In genomic region chr12:34022079-34022830, GRCh38 we compare ENCODE assay signal across 8 cellular contexts. TPM values are rescaled to one million over a fixed set of nuclear protein-coding genes. Genes with fewer than 3 reads are reported as not detected.
DNase-seq lines count a peak whose midpoint lies in the region; ATAC-seq and TF ChIP-seq lines count a peak whose summit lies in the region.

Gene ALG10, plus strand, starts transcription at chr12:34022496. Its CDS starts 104 bp downstream, at chr12:34022600.

- H3K27ac ChIP-seq in mesendoderm (ENCODE audit: low read depth, low read length), result peak within 1 kb of the TSS; percentile 76

- H3K36me3 ChIP-seq in NT2/D1 (ENCODE audit: insufficient read depth, insufficient read length, low read length) (peaks cover 15% of the 10 kb centered on the region), endocrine pancreas (ENCODE audit: control insufficient read depth, insufficient read depth, low read length) (no peaks in the 10 kb centered on the region), mesendoderm (ENCODE audit: control insufficient read depth, insufficient read depth, low read length) (no peaks in the 10 kb centered on the region)

- H3K9me3 Mint-ChIP-seq in Calu3 (ENCODE audit: low read depth, unreplicated experiment), result no peaks in the 10 kb centered on the region
- no peaks in the 10 kb centered on the region for H3K9me3 Mint-ChIP-seq in activated CD8-positive, alpha-beta memory T cell treated with anti-CD3 and anti-CD28 coated beads, Interleukin-2, amount 10 ng/mL, durations not matched to agents 7 days and 5 days (ENCODE audit: low read depth)

- CTCF ChIA-PET in Calu3 (lab: Charles Lee), result interaction anchor here (0.6 to 1.9 kb wide), 5 partner anchors 240 to 1267 kb away, joined by 3 to 17 read pairs (median 5); partner anchors contain the start of gene YARS2
- CTCF ChIA-PET in activated CD8-positive, alpha-beta memory T cell treated with anti-CD3 and anti-CD28 coated beads, Interleukin-2, amount 10 ng/mL, durations not matched to agents 7 days and 5 days (lab: Charles Lee), result interaction anchor here (0.7 to 5.4 kb wide), 3 partner anchors 13 to 1270 kb away, joined by 3 to 62 read pairs (median 5); partner anchors contain the start of gene YARS2

- TSS peak; percentile 40 for BruUV-seq in Calu3 (replicated peaks; lab: Mats Ljungman, UMichigan)

- no CpG with 5 or more reads among the region's 44 CpGs for WGBS in mesendoderm (ENCODE audit: extremely low coverage, insufficient coverage, low lambda C conversion rate)

- H3K36me3 Mint-ChIP-seq in Calu3 (ENCODE audit: insufficient read depth, unreplicated experiment), result peaks cover 16% of the 10 kb centered on the region
- peaks cover 4% of the 10 kb centered on the region for H3K36me3 Mint-ChIP-seq in activated CD8-positive, alpha-beta memory T cell treated with anti-CD3 and anti-CD28 coated beads, Interleukin-2, amount 10 ng/mL, durations not matched to agents 7 days and 5 days

- peak within 1 kb of the TSS; percentile 88 for H3K4me3 Mint-ChIP-seq in Calu3 (ENCODE audit: low read depth, unreplicated experiment)
- peak within 1 kb of the TSS; percentile 97 for H3K4me3 Mint-ChIP-seq in activated CD8-positive, alpha-beta memory T cell treated with anti-CD3 and anti-CD28 coated beads, Interleukin-2, amount 10 ng/mL, durations not matched to agents 7 days and 5 days

- peak within 1 kb of the TSS; percentile 96 for H3K56ac ChIP-seq in mesendoderm (ENCODE audit: low read length)

- H3K27ac Mint-ChIP-seq in Calu3 (ENCODE audit: unreplicated experiment), result peak within 1 kb of the TSS; percentile 90
- H3K27ac Mint-ChIP-seq in activated CD8-positive, alpha-beta memory T cell treated with anti-CD3 and anti-CD28 coated beads, Interleukin-2, amount 10 ng/mL, durations not matched to agents 7 days and 5 days, result peak within 1 kb of the TSS; percentile 98

- ATAC-seq in GM21381 (IDR thresholded peaks at IDR 0.05; ENCODE audit: unreplicated experiment), result peak; percentile 100
- peak; percentile 99 for ATAC-seq in activated CD8-positive, alpha-beta memory T cell treated with anti-CD3 and anti-CD28 coated beads, Interleukin-2, amount 10 ng/mL, durations not matched to agents 7 days and 5 days

- no peak within 1 kb of the TSS for H2BK120ac ChIP-seq in mesendoderm (ENCODE audit: low read depth, low read length)

- H3K4me2 ChIP-seq in mesendoderm (ENCODE audit: low read length), result peak within 1 kb of the TSS; percentile 48

- no peaks in the 10 kb centered on the region for H3K79me1 ChIP-seq in mesendoderm (ENCODE audit: low read length)

- TF ChIP-seq CTCF in Calu3 (IDR thresholded peaks at IDR 0.05; ENCODE audit: unreplicated experiment), result peak; percentile 42

- no peak within 1 kb of the TSS for H2BK5ac ChIP-seq in mesendoderm (ENCODE audit: low read length)

- H3K79me2 ChIP-seq in mesendoderm (ENCODE audit: control insufficient read depth, insufficient read depth, low read length), result no peaks in the 10 kb centered on the region

- H3K27me3 Mint-ChIP-seq in Calu3 (ENCODE audit: unreplicated experiment), result no peaks in the 10 kb centered on the region
- no peaks in the 10 kb centered on the region for H3K27me3 Mint-ChIP-seq in activated CD8-positive, alpha-beta memory T cell treated with anti-CD3 and anti-CD28 coated beads, Interleukin-2, amount 10 ng/mL, durations not matched to agents 7 days and 5 days

- H3K4ac ChIP-seq in mesendoderm (ENCODE audit: low read depth, low read length), result peak within 1 kb of the TSS; percentile 68

- H3K27me3 ChIP-seq in NT2/D1 (ENCODE audit: insufficient read depth, insufficient read length) (no peaks in the 10 kb centered on the region), endocrine pancreas (ENCODE audit: control insufficient read depth, insufficient read depth, low read length) (peaks cover 2% of the 10 kb centered on the region), mesendoderm (ENCODE audit: insufficient read depth, low read length, poor library complexity) (no peaks in the 10 kb centered on the region)

- H3K9ac ChIP-seq in NT2/D1 (ENCODE audit: insufficient read length, low read depth) (peak within 1 kb of the TSS; percentile 97), endocrine pancreas (ENCODE audit: control insufficient read depth, insufficient read depth, low read length) (peak within 1 kb of the TSS; percentile 72), mesendoderm (ENCODE audit: low read length) (peak within 1 kb of the TSS; percentile 85)

- H3K4me3 ChIP-seq in NT2/D1 (ENCODE audit: insufficient read length, low read depth) (peak within 1 kb of the TSS; percentile 95), endocrine pancreas (ENCODE audit: control insufficient read depth, insufficient read depth, low read length) (peak within 1 kb of the TSS; percentile 82), mesendoderm (ENCODE audit: low read length) (peak within 1 kb of the TSS; percentile 82)

- H2BK15ac ChIP-seq in mesendoderm (replicated peaks; ENCODE audit: low read depth), result no peak within 1 kb of the TSS

- H2AK5ac ChIP-seq in mesendoderm (ENCODE audit: low read length), result no peak within 1 kb of the TSS

- no peak within 1 kb of the TSS for H3K23ac ChIP-seq in mesendoderm (ENCODE audit: low read length)

- peak within 1 kb of the TSS; percentile 90 for H3K18ac ChIP-seq in mesendoderm (ENCODE audit: low read length)

- intact Hi-C loops in Calu3 (cut with micrococcal nuclease; ENCODE audit: unreplicated experiment), result loop anchor here (5.0 to 10.0 kb wide), 2 partner anchors 397 to 1265 kb away; partner anchors contain the start of gene YARS2

- peak within 1 kb of the TSS; percentile 65 for H4K8ac ChIP-seq in mesendoderm (ENCODE audit: low read depth, low read length)

- H3K4me1 Mint-ChIP-seq in Calu3 (ENCODE audit: low read depth, unreplicated experiment), result no peaks in the 10 kb centered on the region
- H3K4me1 Mint-ChIP-seq in activated CD8-positive, alpha-beta memory T cell treated with anti-CD3 and anti-CD28 coated beads, Interleukin-2, amount 10 ng/mL, durations not matched to agents 7 days and 5 days, result peaks cover 23% of the 10 kb centered on the region

- DNase-seq in Calu3 (peak; percentile 96), HUDEP-2 (lab: John Stamatoyannopoulos, UW; ENCODE audit: unreplicated experiment in 76 of 76) (peak in 74 of 76 experiments; percentile 39 to 96 (median 91)), NT2/D1 (ENCODE audit: low read depth, low spot score) (peak; percentile 100), mesendoderm (peak; percentile 99)
- DNase-seq in activated CD8-positive, alpha-beta memory T cell treated with anti-CD3 and anti-CD28 coated beads, Interleukin-2, amount 10 ng/mL, durations not matched to agents 7 days and 5 days, result peak; percentile 97
- peak; percentile 94 for DNase-seq in stimulated activated CD8-positive, alpha-beta memory T cell treated with anti-CD3 and anti-CD28 coated beads, Interleukin-15, amount 100 ng/mL, for 1 hour (ENCODE audit: low read depth)

- no peak within 1 kb of the TSS for H4K5ac ChIP-seq in mesendoderm (ENCODE audit: low read length)

- H3K9me3 ChIP-seq in NT2/D1 (ENCODE audit: insufficient read depth, low read length) (no peaks in the 10 kb centered on the region), endocrine pancreas (ENCODE audit: control insufficient read depth, low read length) (no peaks in the 10 kb centered on the region)

- H3K4me1 ChIP-seq in NT2/D1 (ENCODE audit: insufficient read depth, insufficient read length) (no peaks in the 10 kb centered on the region), endocrine pancreas (ENCODE audit: control insufficient read depth, insufficient read depth, low read length) (no peaks in the 10 kb centered on the region), mesendoderm (ENCODE audit: control insufficient read depth, low read depth, low read length) (no peaks in the 10 kb centered on the region)

RNA-seq across cellular contexts. Expression of gene ALG10, which starts in this region (rescaled TPM):
- 16.4 and 17.4 TPM in 2 replicates for total RNA-seq in Calu3 (2022)
- total RNA-seq in activated CD8-positive, alpha-beta memory T cell treated with anti-CD3 and anti-CD28 coated beads, Interleukin-2, amount 10 ng/mL, durations not matched to agents 7 days and 5 days, result 10 to 100 TPM; 21.9 to 22.2 TPM
- polyA plus RNA-seq in mesendoderm (2013, experiment 1 of 2), result 4.4 TPM
- polyA plus RNA-seq in mesendoderm (2013, experiment 2 of 2), result 4.6 TPM

Comparison
In these comparisons a context has a peak if more than half of its experiments do, and no peak if none do; other contexts are left out.
1. Peak in every context shown above with its lines: DNase-seq, ATAC-seq, H3K4me3 ChIP-seq and H3K27ac ChIP-seq.